In genomic region chr7:130415019-130415418, GRCh38 we compare ENCODE assay signal across 27 cellular contexts. TPM values are rescaled to one million over a fixed set of nuclear protein-coding genes. Genes with fewer than 3 reads are reported as not detected.
DNase-seq lines count a peak whose midpoint lies in the region; ATAC-seq lines count a peak whose summit lies in the region.
"Had no signal": no experiment of that assay in that cellular context is flagged by ENCODE, and none has a peak within 500 bp of the region (broad histone marks: within the 10 kb centered on the region; RNA-seq: fewer than 3 reads in every experiment).

No MANE protein-coding gene starts in this region.

- DNase-seq in AML-193 (lab: John Stamatoyannopoulos, UW) (peak; percentile 23 to 34), globus pallidus (ENCODE audit: low spot score) (no peak), kidney tubule cell (ENCODE audit: low spot score) (no peak)
- no peak for DNase-seq in activated naive CD8-positive, alpha-beta T cell treated with anti-CD3 and anti-CD28 coated beads, Interleukin-2, amount 10 ng/mL, durations not matched to agents 7 days and 5 days
- DNase-seq: activated CD4-positive, alpha-beta T cell treated with anti-CD3 and anti-CD28 coated beads for 48 hours; adrenal gland; body of pancreas; DMS 273 treated with DMSO at 0.1 percent for 48 hours; hypothalamus; left lung; mesendoderm; NCI-H1417 treated with DMSO at 0.1 percent for 48 hours; NCI-H2081 treated with DMSO at 0.1 percent for 48 hours; NCI-H446; NCI-H82; occipital lobe; psoas muscle; stimulated activated naive B cell treated with anti-CD40 and anti-IgM and Interleukin-4, amounts not matched to agents 10 μg/mL and 1 μg/mL and 100 μg/mL, for 72 hours had no signal

- peak overlapping the region; percentile 56 for H3K4me3 Mint-ChIP-seq in activated naive CD8-positive, alpha-beta T cell treated with anti-CD3 and anti-CD28 coated beads, Interleukin-2, amount 10 ng/mL, durations not matched to agents 7 days and 5 days
- H3K4me3 Mint-ChIP-seq: stimulated activated naive B cell treated with anti-CD40 and anti-IgM and Interleukin-4, amounts not matched to agents 10 μg/mL and 1 μg/mL and 100 μg/mL, for 72 hours had no signal

- no peak overlapping the region for H3K9ac ChIP-seq in BLaER1

- H3K9me3 ChIP-seq in BLaER1, result no peaks in the 10 kb centered on the region
- no peaks in the 10 kb centered on the region for H3K9me3 ChIP-seq in KOPT-K1 (ENCODE audit: insufficient read depth, low read length, poor library complexity, severe bottlenecking)
- H3K9me3 ChIP-seq: adrenal gland, body of pancreas, left lung, psoas muscle had no signal

- H3K4me3 ChIP-seq in BLaER1, result no peak overlapping the region
- H3K4me3 ChIP-seq: adrenal gland, body of pancreas, left lung, psoas muscle had no signal

- H3K36me3 ChIP-seq in BLaER1 (peaks cover 36% of the 10 kb centered on the region), KOPT-K1 (ENCODE audit: insufficient read depth, low read length) (peaks cover 12% of the 10 kb centered on the region; the same call in 1 of the 2 replicates)
- H3K36me3 ChIP-seq: adrenal gland, left lung had no signal

- no peaks in the 10 kb centered on the region for H4K20me1 ChIP-seq in BLaER1

- H3K4me1 ChIP-seq in BLaER1, result peaks cover 8% of the 10 kb centered on the region
- H3K4me1 ChIP-seq: body of pancreas, left lung, psoas muscle had no signal

- H3K4me2 ChIP-seq in BLaER1, result 0 out of 2 replicates have a peak overlapping the region, but pooled peaks have one; percentile 0

- peak; percentile 26 for ATAC-seq in activated naive CD8-positive, alpha-beta T cell treated with anti-CD3 and anti-CD28 coated beads, Interleukin-2, amount 10 ng/mL, durations not matched to agents 7 days and 5 days (ENCODE audit: low read depth)
- no peak for ATAC-seq in HG03175 (IDR thresholded peaks at IDR 0.05; ENCODE audit: unreplicated experiment)
- ATAC-seq: body of pancreas; left lung; psoas muscle; stimulated activated naive B cell treated with anti-CD40 and anti-IgM and Interleukin-4, amounts not matched to agents 10 μg/mL and 1 μg/mL and 100 μg/mL, for 72 hours had no signal

- POLR2A ChIA-PET in activated naive CD8-positive, alpha-beta T cell treated with anti-CD3 and anti-CD28 coated beads, Interleukin-2, amount 10 ng/mL, durations not matched to agents 7 days and 5 days (lab: Charles Lee), result no interaction called here

- peaks cover 20% of the 10 kb centered on the region for H3K36me3 Mint-ChIP-seq in activated naive CD8-positive, alpha-beta T cell treated with anti-CD3 and anti-CD28 coated beads, Interleukin-2, amount 10 ng/mL, durations not matched to agents 7 days and 5 days

- H3K4me1 Mint-ChIP-seq in activated naive CD8-positive, alpha-beta T cell treated with anti-CD3 and anti-CD28 coated beads, Interleukin-2, amount 10 ng/mL, durations not matched to agents 7 days and 5 days, result peaks cover 65% of the 10 kb centered on the region

- H3K27me3 ChIP-seq in BLaER1, result no peaks in the 10 kb centered on the region
- H3K27me3 ChIP-seq: adrenal gland, body of pancreas, left lung had no signal

- peak overlapping the region; percentile 74 for H3K27ac Mint-ChIP-seq in activated naive CD8-positive, alpha-beta T cell treated with anti-CD3 and anti-CD28 coated beads, Interleukin-2, amount 10 ng/mL, durations not matched to agents 7 days and 5 days
- H3K27ac Mint-ChIP-seq: stimulated activated naive B cell treated with anti-CD40 and anti-IgM and Interleukin-4, amounts not matched to agents 10 μg/mL and 1 μg/mL and 100 μg/mL, for 72 hours had no signal

- H3K27ac ChIP-seq in BLaER1, result no peak overlapping the region
- peak overlapping the region; percentile 72 for H3K27ac ChIP-seq in KOPT-K1 (ENCODE audit: low read depth, low read length, poor library complexity, severe bottlenecking)
- H3K27ac ChIP-seq: adrenal gland, body of pancreas, left lung, psoas muscle had no signal

- no peaks in the 10 kb centered on the region for H3K27me3 Mint-ChIP-seq in activated naive CD8-positive, alpha-beta T cell treated with anti-CD3 and anti-CD28 coated beads, Interleukin-2, amount 10 ng/mL, durations not matched to agents 7 days and 5 days
- H3K27me3 Mint-ChIP-seq: CD4-positive, alpha-beta memory T cell; stimulated activated naive B cell treated with anti-CD40 and anti-IgM and Interleukin-4, amounts not matched to agents 10 μg/mL and 1 μg/mL and 100 μg/mL, for 72 hours had no signal

- H3K9me3 Mint-ChIP-seq in activated naive CD8-positive, alpha-beta T cell treated with anti-CD3 and anti-CD28 coated beads, Interleukin-2, amount 10 ng/mL, durations not matched to agents 7 days and 5 days, result no peaks in the 10 kb centered on the region
- H3K9me3 Mint-ChIP-seq: CD4-positive, alpha-beta memory T cell; stimulated activated naive B cell treated with anti-CD40 and anti-IgM and Interleukin-4, amounts not matched to agents 10 μg/mL and 1 μg/mL and 100 μg/mL, for 72 hours had no signal

RNA-seq across cellular contexts. Expression of gene CEP41, which starts 25.8 kb away (rescaled TPM):
- 10 to 100 TPM; 27.1 to 28.7 TPM for total RNA-seq in activated naive CD8-positive, alpha-beta T cell treated with anti-CD3 and anti-CD28 coated beads, Interleukin-2, amount 10 ng/mL, durations not matched to agents 7 days and 5 days

RNA-seq across cellular contexts. Expression of gene CPA1, which starts 34.7 kb away (rescaled TPM):
- total RNA-seq in activated naive CD8-positive, alpha-beta T cell treated with anti-CD3 and anti-CD28 coated beads, Interleukin-2, amount 10 ng/mL, durations not matched to agents 7 days and 5 days, result not detected
- total RNA-seq: CD4-positive, alpha-beta memory T cell; dermis microvascular lymphatic vessel endothelial cell; H1; M059J; occipital lobe; T-helper 1 cell treated with Interleukin-12 subunit alpha and Interleukin-12 subunit beta and Interleukin-4 antibody, amounts not matched to agents 30 ng/mL and 1 ng/mL, for 36 hours; temporal lobe had no signal

Comparison
In these comparisons a context has a peak if more than half of its experiments do, and no peak if none do; other contexts are left out.
1. DNase-seq: peak in AML-193 (2 of 2); none in activated naive CD8-positive, alpha-beta T cell treated with anti-CD3 and anti-CD28 coated beads, Interleukin-2, amount 10 ng/mL, durations not matched to agents 7 days and 5 days (single experiment), globus pallidus (single experiment) and kidney tubule cell (single experiment).